In genomic region chr20:41169791-41170351, GRCh38 we compare ENCODE assay signal across 8 cellular contexts. TPM values are rescaled to one million over a fixed set of nuclear protein-coding genes. Genes with fewer than 3 reads are reported as not detected.
DNase-seq lines count a peak whose midpoint lies in the region; ATAC-seq and TF ChIP-seq lines count a peak whose summit lies in the region.

No MANE protein-coding gene starts in this region.

- H3K4me1 Mint-ChIP-seq in activated naive CD8-positive, alpha-beta T cell treated with anti-CD3 and anti-CD28 coated beads, Interleukin-2, amount 50 U/mL, for 24 hours, result peaks cover 31% of the 10 kb centered on the region

- H3K4me3 ChIP-seq in foreskin fibroblast (ENCODE audit: low read depth in 1 of 2, low read length in 2 of 2) (no peak overlapping the region), vagina (no peak overlapping the region), testis (no peak overlapping the region)

- H3K27me3 ChIP-seq in vagina, result no peaks in the 10 kb centered on the region
- no peaks in the 10 kb centered on the region for H3K27me3 ChIP-seq in testis

- H3K4me1 ChIP-seq in vagina, result peaks cover 30% of the 10 kb centered on the region
- peaks cover 28% of the 10 kb centered on the region for H3K4me1 ChIP-seq in testis

- peak overlapping the region; percentile 4 for H3K27ac ChIP-seq in vagina
- no peak overlapping the region for H3K27ac ChIP-seq in testis

- H3K36me3 Mint-ChIP-seq in activated naive CD8-positive, alpha-beta T cell treated with anti-CD3 and anti-CD28 coated beads, Interleukin-2, amount 50 U/mL, for 24 hours (ENCODE audit: low read depth), result peaks cover 72% of the 10 kb centered on the region

- TF ChIP-seq CTCF in foreskin fibroblast (IDR thresholded peaks at IDR 0.05; ENCODE audit: low read depth, low read length), result no peak
- no peak for TF ChIP-seq CTCF in vagina (IDR thresholded peaks at IDR 0.05)
- no peak for TF ChIP-seq CTCF in testis (IDR thresholded peaks at IDR 0.05)

- H3K9me3 ChIP-seq in vagina (no peaks in the 10 kb centered on the region), testis (no peaks in the 10 kb centered on the region)

- H3K9me3 Mint-ChIP-seq in activated naive CD8-positive, alpha-beta T cell treated with anti-CD3 and anti-CD28 coated beads, Interleukin-2, amount 50 U/mL, for 24 hours, result no peaks in the 10 kb centered on the region

- no peak for ATAC-seq in activated naive CD8-positive, alpha-beta T cell treated with anti-CD3 and anti-CD28 coated beads, Interleukin-2, amount 50 U/mL, for 24 hours

- peak; percentile 1 for DNase-seq in stimulated activated CD4-positive, alpha-beta T cell treated with anti-CD3 and anti-CD28 coated beads, Interleukin-15, amount 100 ng/mL, for 24 hours
- DNase-seq in stimulated activated CD4-positive, alpha-beta T cell treated with anti-CD3 and anti-CD28 coated beads, Interleukin-4, amount 100 ng/mL, for 1 hour, result no peak
- no peak for DNase-seq in activated naive CD8-positive, alpha-beta T cell treated with anti-CD3 and anti-CD28 coated beads, Interleukin-2, amount 50 U/mL, for 24 hours
- DNase-seq in foreskin fibroblast (peak; percentile 75 to 83), vagina (ENCODE audit: extremely low spot score in 2 of 2) (no peak), testis (no peak), GF-D8 (lab: John Stamatoyannopoulos, UW) (no peak), amygdala (lab: John Stamatoyannopoulos, UW) (no peak)

- intact Hi-C loops in vagina (cut with DNase I) (loop anchor here (5.0 kb wide), 1 partner anchor 172 kb away; the partner anchor contains the start of gene LPIN3), testis (cut with DNase I; ENCODE audit: low total_unique reads) (loop anchor here (10.0 kb wide), 2 partner anchors 65 to 165 kb away; no protein-coding TSS in a partner anchor)

- peak overlapping the region; percentile 17 for H3K27ac Mint-ChIP-seq in activated naive CD8-positive, alpha-beta T cell treated with anti-CD3 and anti-CD28 coated beads, Interleukin-2, amount 50 U/mL, for 24 hours

- H3K36me3 ChIP-seq in vagina, result peaks cover 0 to 86% of the 10 kb centered on the region in 2 donors
- no peaks in the 10 kb centered on the region for H3K36me3 ChIP-seq in testis (ENCODE audit: low read depth, missing control alignments)

- TF ChIP-seq POLR2A in vagina (IDR thresholded peaks at IDR 0.05) (no peak), testis (IDR thresholded peaks at IDR 0.05) (no peak)

- WGBS in testis, 2 donors, result 83 to 94% methylated on average over 14 of the region's 14 CpGs

- H3K27me3 Mint-ChIP-seq in activated naive CD8-positive, alpha-beta T cell treated with anti-CD3 and anti-CD28 coated beads, Interleukin-2, amount 50 U/mL, for 24 hours, result peaks cover 2% of the 10 kb centered on the region

- no peak overlapping the region for H3K4me3 Mint-ChIP-seq in activated naive CD8-positive, alpha-beta T cell treated with anti-CD3 and anti-CD28 coated beads, Interleukin-2, amount 50 U/mL, for 24 hours

RNA-seq across cellular contexts. Expression of gene PLCG1, which starts 32.5 kb away (rescaled TPM):
- total RNA-seq in vagina (138 TPM), testis (100 to 1,000 TPM; 184 to 186 TPM)
- 118 TPM for polyA plus RNA-seq in testis (ENCODE audit: insufficient read depth, low read depth, low replicate concordance)

Comparison
In these comparisons a context has a peak if more than half of its experiments do, and no peak if none do; other contexts are left out.
1. DNase-seq: peak in stimulated activated CD4-positive, alpha-beta T cell treated with anti-CD3 and anti-CD28 coated beads, Interleukin-15, amount 100 ng/mL, for 24 hours (single experiment) and foreskin fibroblast (2 of 2); none in stimulated activated CD4-positive, alpha-beta T cell treated with anti-CD3 and anti-CD28 coated beads, Interleukin-4, amount 100 ng/mL, for 1 hour (single experiment), activated naive CD8-positive, alpha-beta T cell treated with anti-CD3 and anti-CD28 coated beads, Interleukin-2, amount 50 U/mL, for 24 hours (single experiment), vagina (0 of 2), testis (single experiment), GF-D8 (single experiment) and amygdala (0 of 56).